9 cellular contexts compared by ENCODE assay signal in genomic region chr3:186826316-186826977, GRCh38. TPM values are rescaled to one million over a fixed set of nuclear protein-coding genes. Genes with fewer than 3 reads are reported as not detected.
A peak's percentile ranks its signal among the peaks of the same experiment; 100 is the strongest.
DNase-seq lines count a peak whose midpoint lies in the region; ATAC-seq and TF ChIP-seq lines count a peak whose summit lies in the region.
"Had no signal": no experiment of that assay in that cellular context is flagged by ENCODE, and none has a peak within 500 bp of the region (broad histone marks: within the 10 kb centered on the region; RNA-seq: fewer than 3 reads in every experiment).

No MANE protein-coding gene starts in this region.

- no peaks in the 10 kb centered on the region for H3K36me3 Mint-ChIP-seq in activated naive CD8-positive, alpha-beta T cell treated with anti-CD3 and anti-CD28 coated beads, Interleukin-2, amount 10 ng/mL, durations not matched to agents 7 days and 5 days

- POLR2A ChIA-PET in activated naive CD8-positive, alpha-beta T cell treated with anti-CD3 and anti-CD28 coated beads, Interleukin-2, amount 10 ng/mL, durations not matched to agents 7 days and 5 days (lab: Charles Lee), result interaction anchor here (1.2 to 2.9 kb wide), 9 partner anchors 19 to 313 kb away, joined by 5 to 28 read pairs (median 6); partner anchors contain the start of genes DNAJB11, EIF4A2, RFC4 and RPL39L

- no peaks in the 10 kb centered on the region for H3K9me3 ChIP-seq in tibial nerve

- H3K27me3 Mint-ChIP-seq in activated naive CD8-positive, alpha-beta T cell treated with anti-CD3 and anti-CD28 coated beads, Interleukin-2, amount 10 ng/mL, durations not matched to agents 7 days and 5 days, result peaks cover 38% of the 10 kb centered on the region

- no peak for TF ChIP-seq EP300 in tibial nerve (IDR thresholded peaks at IDR 0.05)

- peak; percentile 18 for DNase-seq in stimulated activated CD4-positive, alpha-beta T cell treated with anti-CD3 and anti-CD28 coated beads, Interleukin-4, amount 100 ng/mL, for 1 hour
- DNase-seq in stimulated activated CD4-positive, alpha-beta T cell treated with anti-CD3 and anti-CD28 coated beads, Interleukin-2, amount 100 ng/mL, for 48 hours, result no peak
- peak; percentile 43 for DNase-seq in activated naive CD8-positive, alpha-beta T cell treated with anti-CD3 and anti-CD28 coated beads, Interleukin-2, amount 10 ng/mL, durations not matched to agents 7 days and 5 days
- no peak for DNase-seq in kidney epithelial cell (ENCODE audit: low read depth)
- no peak for DNase-seq in tibial nerve (ENCODE audit: low spot score in 2 of 2)
- no peak for DNase-seq in iPS-NIHi7 (ENCODE audit: extremely low spot score)
- DNase-seq in SIG-M5 (lab: John Stamatoyannopoulos, UW), result no peak

- H3K4me1 Mint-ChIP-seq in activated naive CD8-positive, alpha-beta T cell treated with anti-CD3 and anti-CD28 coated beads, Interleukin-2, amount 10 ng/mL, durations not matched to agents 7 days and 5 days, result peaks cover 26% of the 10 kb centered on the region

- H3K27me3 ChIP-seq in kidney epithelial cell (ENCODE audit: control insufficient read depth, insufficient read depth, low read length), result peaks cover 24% of the 10 kb centered on the region
- H3K27me3 ChIP-seq in tibial nerve, result peaks cover 2 to 59% of the 10 kb centered on the region in 2 donors

- peak; percentile 5 for ATAC-seq in activated naive CD8-positive, alpha-beta T cell treated with anti-CD3 and anti-CD28 coated beads, Interleukin-2, amount 10 ng/mL, durations not matched to agents 7 days and 5 days (ENCODE audit: low read depth)
- ATAC-seq in HG02642 (IDR thresholded peaks at IDR 0.05; ENCODE audit: poor library complexity, unreplicated experiment), result no peak

- WGBS in tibial nerve, 2 donors, result 31 to 32% methylated on average over 15 to 17 of the region's 17 CpGs

- H3K4me3 ChIP-seq in kidney epithelial cell (ENCODE audit: low read depth, low read length), result peak overlapping the region; percentile 50
- H3K4me3 ChIP-seq in tibial nerve, result peak overlapping the region; percentile 39 to 83 (median 80)

- peak overlapping the region; percentile 9 for H3K27ac Mint-ChIP-seq in activated naive CD8-positive, alpha-beta T cell treated with anti-CD3 and anti-CD28 coated beads, Interleukin-2, amount 10 ng/mL, durations not matched to agents 7 days and 5 days

- peaks cover 0 to 44% (median 14%) of the 10 kb centered on the region in 4 donors for H3K4me1 ChIP-seq in tibial nerve

- H3K36me3 ChIP-seq in kidney epithelial cell (ENCODE audit: control insufficient read depth, insufficient read depth, low read length), result no peaks in the 10 kb centered on the region
- H3K36me3 ChIP-seq in tibial nerve, result no peaks in the 10 kb centered on the region

- peak overlapping the region; percentile 83 for H3K4me3 Mint-ChIP-seq in activated naive CD8-positive, alpha-beta T cell treated with anti-CD3 and anti-CD28 coated beads, Interleukin-2, amount 10 ng/mL, durations not matched to agents 7 days and 5 days

- H3K9me3 Mint-ChIP-seq in activated naive CD8-positive, alpha-beta T cell treated with anti-CD3 and anti-CD28 coated beads, Interleukin-2, amount 10 ng/mL, durations not matched to agents 7 days and 5 days, result no peaks in the 10 kb centered on the region
- H3K9me3 Mint-ChIP-seq: activated naive CD4-positive, alpha-beta T cell treated with anti-CD3 and anti-CD28 coated beads, Interleukin-2, amount 50 U/mL, for 72 hours had no signal

- no peak for TF ChIP-seq POLR2A in tibial nerve (IDR thresholded peaks at IDR 0.05)

- H3K27ac ChIP-seq in tibial nerve, result no peak overlapping the region

- TF ChIP-seq CTCF in kidney epithelial cell (IDR thresholded peaks at IDR 0.05; ENCODE audit: insufficient read depth, low read length, poor library complexity, severe bottlenecking) (no peak), tibial nerve (IDR thresholded peaks at IDR 0.05) (no peak)

RNA-seq across cellular contexts. Expression of gene ADIPOQ, which starts 16.1 kb away (rescaled TPM):
- total RNA-seq in activated naive CD8-positive, alpha-beta T cell treated with anti-CD3 and anti-CD28 coated beads, Interleukin-2, amount 10 ng/mL, durations not matched to agents 7 days and 5 days, result not detected
- total RNA-seq in kidney epithelial cell, result not detected in 2 replicates
- total RNA-seq in tibial nerve, result 100 to 1,000 TPM in 3 of 4 donors, 10 to 100 TPM in 1; 70.8 to 213 (median 172) TPM
- total RNA-seq: activated naive CD4-positive, alpha-beta T cell treated with anti-CD3 and anti-CD28 coated beads, Interleukin-2, amount 50 U/mL, for 72 hours had no signal

RNA-seq across cellular contexts. Expression of gene RFC4, which starts 20.2 kb away (rescaled TPM):
- 10 to 100 TPM; 75.2 to 77.6 TPM for total RNA-seq in activated naive CD8-positive, alpha-beta T cell treated with anti-CD3 and anti-CD28 coated beads, Interleukin-2, amount 10 ng/mL, durations not matched to agents 7 days and 5 days
- total RNA-seq in kidney epithelial cell (33.3 and 35.0 TPM in 2 replicates), tibial nerve (10 to 100 TPM in 3 of 4 donors, 1 to 10 TPM in 1; 5.4 to 14.2 (median 11.8) TPM)

RNA-seq across cellular contexts. Expression of gene EIF4A2, which starts 43.1 kb away (rescaled TPM):
- total RNA-seq in activated naive CD8-positive, alpha-beta T cell treated with anti-CD3 and anti-CD28 coated beads, Interleukin-2, amount 10 ng/mL, durations not matched to agents 7 days and 5 days, result 100 to 1,000 TPM; 479 to 483 TPM
- 269 and 292 TPM in 2 replicates for total RNA-seq in kidney epithelial cell
- total RNA-seq in tibial nerve, result 100 to 1,000 TPM; 285 to 465 (median 364) TPM

Comparison
In these comparisons a context has a peak if more than half of its experiments do, and no peak if none do; other contexts are left out.
1. DNase-seq: peak in stimulated activated CD4-positive, alpha-beta T cell treated with anti-CD3 and anti-CD28 coated beads, Interleukin-4, amount 100 ng/mL, for 1 hour (single experiment) and activated naive CD8-positive, alpha-beta T cell treated with anti-CD3 and anti-CD28 coated beads, Interleukin-2, amount 10 ng/mL, durations not matched to agents 7 days and 5 days (single experiment); none in stimulated activated CD4-positive, alpha-beta T cell treated with anti-CD3 and anti-CD28 coated beads, Interleukin-2, amount 100 ng/mL, for 48 hours (0 of 2), kidney epithelial cell (single experiment), tibial nerve (0 of 2), iPS-NIHi7 (single experiment) and SIG-M5 (single experiment).
2. RNA of gene ADIPOQ, which starts 16.1 kb away (total RNA-seq): 70.8 to 213 TPM in tibial nerve; not detected in activated naive CD8-positive, alpha-beta T cell treated with anti-CD3 and anti-CD28 coated beads, Interleukin-2, amount 10 ng/mL, durations not matched to agents 7 days and 5 days and not detected in kidney epithelial cell; every median in the first group is over 10 times any median in the second.